18 cellular contexts compared by ENCODE assay signal in the genomic region with DNA sequence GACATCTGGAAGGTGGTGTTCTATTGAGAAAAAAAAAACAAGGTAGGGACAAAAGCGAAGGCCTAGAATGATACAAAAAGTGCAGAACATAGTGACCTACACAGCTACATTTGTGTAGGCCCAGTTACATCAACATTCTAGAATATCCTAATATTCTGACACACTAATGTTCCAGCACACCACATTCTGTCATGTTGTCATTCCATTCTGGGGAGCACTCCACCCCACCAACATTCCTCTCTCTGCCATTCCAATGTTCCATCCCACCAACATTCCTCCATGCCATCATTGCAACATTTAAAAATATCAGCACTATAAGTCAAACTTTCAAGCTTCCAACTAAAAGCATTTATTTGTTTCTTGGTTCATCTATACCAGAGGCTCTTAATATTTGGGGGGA. TPM values are rescaled to one million over a fixed set of nuclear protein-coding genes. Genes with fewer than 3 reads are reported as not detected.
DNase-seq lines count a peak whose midpoint lies in the region; ATAC-seq and TF ChIP-seq lines count a peak whose summit lies in the region.
"Had no signal": no experiment of that assay in that cellular context is flagged by ENCODE, and none has a peak within 500 bp of the region (broad histone marks: within the 10 kb centered on the region; RNA-seq: fewer than 3 reads in every experiment).

No MANE protein-coding gene starts in this region.

- ATAC-seq in SK-N-SH treated with all-trans-retinoic acid at 6 μM for 48 hours, result peak; percentile 55
- ATAC-seq in stimulated activated naive CD8-positive, alpha-beta T cell treated with anti-CD3 and anti-CD28 coated beads, Interleukin-15, Interleukin-2, amounts not matched to agents 100 U/mL and 50 U/mL, for 24 hours, result no peak
- ATAC-seq: left lobe of liver, mucosa of descending colon had no signal

- H3K4me1 Mint-ChIP-seq in immature natural killer cell, result peaks cover 3 to 6% of the 10 kb centered on the region in 2 donors

- DNase-seq in GM03348 (ENCODE audit: low spot score), result peak; percentile 89
- peak; percentile 70 for DNase-seq in fibroblast of peridontal ligament (ENCODE audit: extremely low read depth)
- DNase-seq in renal cortical epithelial cell (ENCODE audit: low read depth), result peak; percentile 46
- DNase-seq in immature natural killer cell, result no peak
- DNase-seq in NCI-H1105 (lab: John Stamatoyannopoulos, UW), result no peak
- no peak for DNase-seq in stimulated activated naive CD8-positive, alpha-beta T cell treated with anti-CD3 and anti-CD28 coated beads, Interleukin-15, Interleukin-2, amounts not matched to agents 100 U/mL and 50 U/mL, for 24 hours
- DNase-seq in NCI-H524 treated with DMSO at 0.1 percent for 48 hours (lab: John Stamatoyannopoulos, UW), result no peak
- DNase-seq: activated CD4-positive, alpha-beta T cell treated with anti-CD3 and anti-CD28 coated beads for 1 hour; activated effector memory CD4-positive, alpha-beta T cell treated with anti-CD3 and anti-CD28 coated beads, Interleukin-2, amount 50 U/mL, for 16 hours; dermis blood vessel endothelial cell; mucosa of descending colon; NCI-H146; NK-92 treated with Interleukin-12 subunit alpha and Interleukin-12 subunit beta, amount 100 ng/mL, for 24 hours; occipital lobe; tibial artery had no signal

- no peak overlapping the region for H3K4me3 Mint-ChIP-seq in immature natural killer cell

- H3K27me3 Mint-ChIP-seq in immature natural killer cell (ENCODE audit: low read depth in 3 of 3), result peaks cover 0 to 2% (median 0%) of the 10 kb centered on the region in 3 donors

- H3K36me3 Mint-ChIP-seq in immature natural killer cell, result peaks cover 11 to 32% (median 11%) of the 10 kb centered on the region in 3 donors

- peak overlapping the region in 1 of 6 donors; percentile 14 for H3K27ac Mint-ChIP-seq in immature natural killer cell

- H3K9me3 Mint-ChIP-seq in immature natural killer cell, result no peaks in the 10 kb centered on the region

TF ChIP-seq in SK-N-SH treated with all-trans-retinoic acid at 6 μM for 48 hours, 23 proteins besides CTCF, POLR2A, EP300 and RAD21:
- no peak for TF ChIP-seq TOX (CRISPR knock-in tag; IDR thresholded peaks at IDR 0.05; ENCODE audit: borderline replicate concordance)
- no peak for TF ChIP-seq ZNF8 (CRISPR knock-in tag; IDR thresholded peaks at IDR 0.05)
- TF ChIP-seq ZNF70 (CRISPR knock-in tag; IDR thresholded peaks at IDR 0.05), result no peak
- TF ChIP-seq ZC3H10 (CRISPR knock-in tag; IDR thresholded peaks at IDR 0.05), result no peak

RNA-seq across cellular contexts. Expression of a gene that starts 28.5 kb away (rescaled TPM):
- 20.5 and 20.9 TPM in 2 replicates for total RNA-seq in renal cortical epithelial cell
- 1 to 10 TPM; 2.7 to 5.9 (median 5.9) TPM for polyA plus RNA-seq in immature natural killer cell

RNA-seq across cellular contexts. Expression of a gene that starts 36.7 kb away (rescaled TPM):
- total RNA-seq in renal cortical epithelial cell, result not detected in 2 replicates
- 10 to 100 TPM in 1 of 3 donors, 1 to 10 TPM in 2; 5.0 to 12.8 (median 9.9) TPM for polyA plus RNA-seq in immature natural killer cell
- total RNA-seq: dermis blood vessel endothelial cell, fibroblast of lung, occipital lobe had no signal
- polyA plus RNA-seq: fibroblast of lung had no signal

RNA-seq across cellular contexts. Expression of a gene that starts 56.6 kb away (rescaled TPM):
- 26.4 and 43.8 TPM in 2 replicates for total RNA-seq in renal cortical epithelial cell
- 1 to 10 TPM; 1.1 to 8.9 (median 5.0) TPM for polyA plus RNA-seq in immature natural killer cell

Comparison
In these comparisons a context has a peak if more than half of its experiments do, and no peak if none do; other contexts are left out.
1. DNase-seq: peak in GM03348 (single experiment), fibroblast of peridontal ligament (single experiment) and renal cortical epithelial cell (single experiment); none in immature natural killer cell (0 of 3), NCI-H1105 (single experiment), stimulated activated naive CD8-positive, alpha-beta T cell treated with anti-CD3 and anti-CD28 coated beads, Interleukin-15, Interleukin-2, amounts not matched to agents 100 U/mL and 50 U/mL, for 24 hours (single experiment) and NCI-H524 treated with DMSO at 0.1 percent for 48 hours (single experiment).